In the genomic region with DNA sequence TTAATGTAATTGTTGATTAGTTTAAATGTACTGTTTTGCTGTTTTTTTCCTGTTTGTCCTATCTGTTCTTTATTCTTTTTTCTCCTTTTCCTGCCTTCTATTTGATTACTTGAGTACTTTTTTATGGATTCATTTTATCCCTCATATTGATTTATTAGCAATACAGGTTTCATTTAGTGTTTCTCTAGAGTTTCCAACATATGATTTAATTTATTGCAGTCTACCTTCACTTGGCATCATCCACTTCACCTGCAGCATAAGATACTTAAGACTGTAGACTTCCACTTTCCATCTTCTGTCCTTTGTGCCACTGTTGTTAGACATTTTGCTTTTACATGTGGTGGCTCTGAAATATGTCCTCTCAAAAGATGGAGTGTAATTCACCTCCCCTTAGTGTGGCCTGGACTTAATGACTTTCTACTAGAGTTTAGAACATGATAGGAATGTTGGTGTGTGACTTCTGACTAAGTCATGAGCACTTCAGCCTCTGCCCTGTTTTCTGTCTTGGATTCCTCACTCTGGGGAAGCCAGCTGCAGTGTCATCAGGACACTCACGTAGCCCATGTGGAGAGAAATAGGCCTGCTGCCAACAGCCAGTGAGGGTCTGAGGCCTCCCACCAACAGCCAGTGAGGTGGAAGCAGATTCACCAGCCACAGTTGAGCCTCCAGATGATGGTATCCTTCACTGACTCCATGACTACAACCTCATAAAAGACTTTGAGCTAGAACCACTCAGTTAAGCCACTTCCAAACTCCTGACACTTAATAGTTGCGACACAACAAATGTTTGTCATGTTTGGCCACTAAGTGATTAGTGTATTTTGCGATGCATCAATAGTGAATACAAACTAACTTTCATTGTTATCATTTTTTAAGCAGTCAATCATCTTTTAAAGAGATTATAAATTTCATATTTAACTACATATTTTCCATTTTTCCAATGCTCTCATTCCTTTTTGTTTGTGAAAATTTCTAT, we compare ENCODE assay signal across 1 cellular context.
A peak's percentile ranks its signal among the peaks of the same experiment; 100 is the strongest.
TF ChIP-seq lines count a peak whose summit lies in the region.

No MANE protein-coding gene starts in this region.

TF ChIP-seq in K562, 482 proteins besides CTCF, POLR2A, EP300 and RAD21 (continued from another document and continues in another):
- 0 out of 2 replicates have a peak, but pooled peaks have one; percentile 59 for TF ChIP-seq ELK3 (CRISPR knock-in tag; IDR thresholded peaks at IDR 0.05)
- no peak for TF ChIP-seq ZNF408 (CRISPR knock-in tag; IDR thresholded peaks at IDR 0.05; ENCODE audit: low read depth)
- TF ChIP-seq, protein P1, sequence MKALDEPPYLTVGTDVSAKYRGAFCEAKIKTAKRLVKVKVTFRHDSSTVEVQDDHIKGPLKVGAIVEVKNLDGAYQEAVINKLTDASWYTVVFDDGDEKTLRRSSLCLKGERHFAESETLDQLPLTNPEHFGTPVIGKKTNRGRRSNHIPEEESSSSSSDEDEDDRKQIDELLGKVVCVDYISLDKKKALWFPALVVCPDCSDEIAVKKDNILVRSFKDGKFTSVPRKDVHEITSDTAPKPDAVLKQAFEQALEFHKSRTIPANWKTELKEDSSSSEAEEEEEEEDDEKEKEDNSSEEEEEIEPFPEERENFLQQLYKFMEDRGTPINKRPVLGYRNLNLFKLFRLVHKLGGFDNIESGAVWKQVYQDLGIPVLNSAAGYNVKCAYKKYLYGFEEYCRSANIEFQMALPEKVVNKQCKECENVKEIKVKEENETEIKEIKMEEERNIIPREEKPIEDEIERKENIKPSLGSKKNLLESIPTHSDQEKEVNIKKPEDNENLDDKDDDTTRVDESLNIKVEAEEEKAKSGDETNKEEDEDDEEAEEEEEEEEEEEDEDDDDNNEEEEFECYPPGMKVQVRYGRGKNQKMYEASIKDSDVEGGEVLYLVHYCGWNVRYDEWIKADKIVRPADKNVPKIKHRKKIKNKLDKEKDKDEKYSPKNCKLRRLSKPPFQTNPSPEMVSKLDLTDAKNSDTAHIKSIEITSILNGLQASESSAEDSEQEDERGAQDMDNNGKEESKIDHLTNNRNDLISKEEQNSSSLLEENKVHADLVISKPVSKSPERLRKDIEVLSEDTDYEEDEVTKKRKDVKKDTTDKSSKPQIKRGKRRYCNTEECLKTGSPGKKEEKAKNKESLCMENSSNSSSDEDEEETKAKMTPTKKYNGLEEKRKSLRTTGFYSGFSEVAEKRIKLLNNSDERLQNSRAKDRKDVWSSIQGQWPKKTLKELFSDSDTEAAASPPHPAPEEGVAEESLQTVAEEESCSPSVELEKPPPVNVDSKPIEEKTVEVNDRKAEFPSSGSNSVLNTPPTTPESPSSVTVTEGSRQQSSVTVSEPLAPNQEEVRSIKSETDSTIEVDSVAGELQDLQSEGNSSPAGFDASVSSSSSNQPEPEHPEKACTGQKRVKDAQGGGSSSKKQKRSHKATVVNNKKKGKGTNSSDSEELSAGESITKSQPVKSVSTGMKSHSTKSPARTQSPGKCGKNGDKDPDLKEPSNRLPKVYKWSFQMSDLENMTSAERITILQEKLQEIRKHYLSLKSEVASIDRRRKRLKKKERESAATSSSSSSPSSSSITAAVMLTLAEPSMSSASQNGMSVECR (CRISPR knock-in tag; IDR thresholded peaks at IDR 0.05): no peak
- TF ChIP-seq, protein P2, sequence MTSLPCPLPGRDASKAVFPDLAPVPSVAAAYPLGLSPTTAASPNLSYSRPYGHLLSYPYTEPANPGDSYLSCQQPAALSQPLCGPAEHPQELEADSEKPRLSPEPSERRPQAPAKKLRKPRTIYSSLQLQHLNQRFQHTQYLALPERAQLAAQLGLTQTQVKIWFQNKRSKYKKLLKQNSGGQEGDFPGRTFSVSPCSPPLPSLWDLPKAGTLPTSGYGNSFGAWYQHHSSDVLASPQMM (CRISPR knock-in tag; IDR thresholded peaks at IDR 0.05): no peak; the same call in 1 of the 2 replicates
- TF ChIP-seq, protein P3, sequence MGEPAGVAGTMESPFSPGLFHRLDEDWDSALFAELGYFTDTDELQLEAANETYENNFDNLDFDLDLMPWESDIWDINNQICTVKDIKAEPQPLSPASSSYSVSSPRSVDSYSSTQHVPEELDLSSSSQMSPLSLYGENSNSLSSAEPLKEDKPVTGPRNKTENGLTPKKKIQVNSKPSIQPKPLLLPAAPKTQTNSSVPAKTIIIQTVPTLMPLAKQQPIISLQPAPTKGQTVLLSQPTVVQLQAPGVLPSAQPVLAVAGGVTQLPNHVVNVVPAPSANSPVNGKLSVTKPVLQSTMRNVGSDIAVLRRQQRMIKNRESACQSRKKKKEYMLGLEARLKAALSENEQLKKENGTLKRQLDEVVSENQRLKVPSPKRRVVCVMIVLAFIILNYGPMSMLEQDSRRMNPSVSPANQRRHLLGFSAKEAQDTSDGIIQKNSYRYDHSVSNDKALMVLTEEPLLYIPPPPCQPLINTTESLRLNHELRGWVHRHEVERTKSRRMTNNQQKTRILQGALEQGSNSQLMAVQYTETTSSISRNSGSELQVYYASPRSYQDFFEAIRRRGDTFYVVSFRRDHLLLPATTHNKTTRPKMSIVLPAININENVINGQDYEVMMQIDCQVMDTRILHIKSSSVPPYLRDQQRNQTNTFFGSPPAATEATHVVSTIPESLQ (CRISPR knock-in tag; IDR thresholded peaks at IDR 0.05): no peak
- no peak for TF ChIP-seq GMEB1 (CRISPR knock-in tag; IDR thresholded peaks at IDR 0.05)
- TF ChIP-seq PURB (CRISPR knock-in tag; IDR thresholded peaks at IDR 0.05; ENCODE audit: low read depth): no peak
- no peak; a peak in 2 of 4 replicates for TF ChIP-seq BCLAF1 (IDR thresholded peaks at IDR 0.05; ENCODE audit: borderline replicate concordance in 1 of 2, control insufficient read depth in 1 of 2, low read depth in 2 of 2, low read length in 1 of 2)
- TF ChIP-seq MTA1 (IDR thresholded peaks at IDR 0.05; ENCODE audit: borderline replicate concordance): no peak
- no peak for TF ChIP-seq ZC3H8 (IDR thresholded peaks at IDR 0.05)
- no peak for TF ChIP-seq ZNF785 (CRISPR knock-in tag; IDR thresholded peaks at IDR 0.05)
- TF ChIP-seq ZNF133 (CRISPR knock-in tag; IDR thresholded peaks at IDR 0.05): no peak
- TF ChIP-seq GTF2E2 (tag; IDR thresholded peaks at IDR 0.05): no peak
- 0 out of 2 replicates have a peak, but pooled peaks have one; percentile 43 for TF ChIP-seq HDAC8 (tag; IDR thresholded peaks at IDR 0.05)
- TF ChIP-seq, protein P4, sequence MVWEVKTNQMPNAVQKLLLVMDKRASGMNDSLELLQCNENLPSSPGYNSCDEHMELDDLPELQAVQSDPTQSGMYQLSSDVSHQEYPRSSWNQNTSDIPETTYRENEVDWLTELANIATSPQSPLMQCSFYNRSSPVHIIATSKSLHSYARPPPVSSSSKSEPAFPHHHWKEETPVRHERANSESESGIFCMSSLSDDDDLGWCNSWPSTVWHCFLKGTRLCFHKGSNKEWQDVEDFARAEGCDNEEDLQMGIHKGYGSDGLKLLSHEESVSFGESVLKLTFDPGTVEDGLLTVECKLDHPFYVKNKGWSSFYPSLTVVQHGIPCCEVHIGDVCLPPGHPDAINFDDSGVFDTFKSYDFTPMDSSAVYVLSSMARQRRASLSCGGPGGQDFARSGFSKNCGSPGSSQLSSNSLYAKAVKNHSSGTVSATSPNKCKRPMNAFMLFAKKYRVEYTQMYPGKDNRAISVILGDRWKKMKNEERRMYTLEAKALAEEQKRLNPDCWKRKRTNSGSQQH (CRISPR knock-in tag; IDR thresholded peaks at IDR 0.05): peak; percentile 89
- TF ChIP-seq NFE2 (IDR thresholded peaks at IDR 0.05; ENCODE audit: low read depth): peak; percentile 14
- no peak for TF ChIP-seq KDM4B (IDR thresholded peaks at IDR 0.05; ENCODE audit: borderline replicate concordance in 2 of 2, low read depth in 1 of 2)
- no peak for TF ChIP-seq HNRNPK (IDR thresholded peaks at IDR 0.05; ENCODE audit: low read depth, low read length, poor library complexity, severe bottlenecking)
- no peak for TF ChIP-seq NELFE (IDR thresholded peaks at IDR 0.05; ENCODE audit: insufficient read depth, insufficient read length)
- TF ChIP-seq, protein P5, sequence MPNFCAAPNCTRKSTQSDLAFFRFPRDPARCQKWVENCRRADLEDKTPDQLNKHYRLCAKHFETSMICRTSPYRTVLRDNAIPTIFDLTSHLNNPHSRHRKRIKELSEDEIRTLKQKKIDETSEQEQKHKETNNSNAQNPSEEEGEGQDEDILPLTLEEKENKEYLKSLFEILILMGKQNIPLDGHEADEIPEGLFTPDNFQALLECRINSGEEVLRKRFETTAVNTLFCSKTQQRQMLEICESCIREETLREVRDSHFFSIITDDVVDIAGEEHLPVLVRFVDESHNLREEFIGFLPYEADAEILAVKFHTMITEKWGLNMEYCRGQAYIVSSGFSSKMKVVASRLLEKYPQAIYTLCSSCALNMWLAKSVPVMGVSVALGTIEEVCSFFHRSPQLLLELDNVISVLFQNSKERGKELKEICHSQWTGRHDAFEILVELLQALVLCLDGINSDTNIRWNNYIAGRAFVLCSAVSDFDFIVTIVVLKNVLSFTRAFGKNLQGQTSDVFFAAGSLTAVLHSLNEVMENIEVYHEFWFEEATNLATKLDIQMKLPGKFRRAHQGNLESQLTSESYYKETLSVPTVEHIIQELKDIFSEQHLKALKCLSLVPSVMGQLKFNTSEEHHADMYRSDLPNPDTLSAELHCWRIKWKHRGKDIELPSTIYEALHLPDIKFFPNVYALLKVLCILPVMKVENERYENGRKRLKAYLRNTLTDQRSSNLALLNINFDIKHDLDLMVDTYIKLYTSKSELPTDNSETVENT (CRISPR knock-in tag; IDR thresholded peaks at IDR 0.05): no peak
- peak; percentile 72 for TF ChIP-seq E4F1 (CRISPR knock-in tag; IDR thresholded peaks at IDR 0.05; ENCODE audit: borderline replicate concordance)
- TF ChIP-seq SMAD2 (IDR thresholded peaks at IDR 0.05; ENCODE audit: low read depth, low read length): no peak
- peak in 1 of 2 experiments; percentile 87; a peak in 2 of 3 replicates for TF ChIP-seq CBX3 (IDR thresholded peaks at IDR 0.05; ENCODE audit: borderline replicate concordance in 1 of 2, low read length in 2 of 2)
- TF ChIP-seq ZNF644 (tag; IDR thresholded peaks at IDR 0.05; ENCODE audit: low read depth): no peak
- no peak for TF ChIP-seq MIER1 (IDR thresholded peaks at IDR 0.05; ENCODE audit: low read depth)
- TF ChIP-seq RBM39 (optimal IDR thresholded peaks at IDR 0.05; ENCODE audit: low read depth, low read length): no peak
- no peak for TF ChIP-seq ZNF668 (CRISPR knock-in tag; IDR thresholded peaks at IDR 0.05)
